Comparison of ENCODE assay signal across 19 cellular contexts in genomic region chr19:49059056-49059455, GRCh38. TPM values are rescaled to one million over a fixed set of nuclear protein-coding genes. Genes with fewer than 3 reads are reported as not detected.
DNase-seq lines count a peak whose midpoint lies in the region; ATAC-seq and TF ChIP-seq lines count a peak whose summit lies in the region.
"Had no signal": no experiment of that assay in that cellular context is flagged by ENCODE, and none has a peak within 500 bp of the region (broad histone marks: within the 10 kb centered on the region; RNA-seq: fewer than 3 reads in every experiment).

No MANE protein-coding gene starts in this region.

- no peaks in the 10 kb centered on the region for H3K36me3 Mint-ChIP-seq in endothelial cell (ENCODE audit: low read depth, unreplicated experiment)
- no peaks in the 10 kb centered on the region for H3K36me3 Mint-ChIP-seq in T-helper 2 cell treated with Interferon-gamma antibody and Interleukin-4, amounts not matched to agents 5 μg/mL and 100 μg/mL, for 36 hours (ENCODE audit: low read depth)
- H3K36me3 Mint-ChIP-seq: CD8-positive, alpha-beta memory T cell had no signal

- no peak overlapping the region for H3K27ac Mint-ChIP-seq in endothelial cell (ENCODE audit: unreplicated experiment)
- H3K27ac Mint-ChIP-seq in T-helper 2 cell treated with Interferon-gamma antibody and Interleukin-4, amounts not matched to agents 5 μg/mL and 100 μg/mL, for 36 hours: no peak overlapping the region
- H3K27ac Mint-ChIP-seq: CD8-positive, alpha-beta memory T cell had no signal

- peaks cover 19 to 33% (median 27%) of the 10 kb centered on the region in 10 experiments for H3K4me1 ChIP-seq in BLaER1 treated with 17β-estradiol and CSF1 and Interleukin-3, amounts not matched to agents 10 nM and 100 nM
- H3K4me1 ChIP-seq in osteoblast (ENCODE audit: insufficient read depth, low read length): peaks cover 10% of the 10 kb centered on the region

- peaks cover 23% of the 10 kb centered on the region for H3K27me3 Mint-ChIP-seq in endothelial cell (ENCODE audit: unreplicated experiment)
- peaks cover 68% of the 10 kb centered on the region for H3K27me3 Mint-ChIP-seq in T-helper 2 cell treated with Interferon-gamma antibody and Interleukin-4, amounts not matched to agents 5 μg/mL and 100 μg/mL, for 36 hours (ENCODE audit: low read depth)

- H3K4me2 ChIP-seq in BLaER1 treated with 17β-estradiol and CSF1 and Interleukin-3, amounts not matched to agents 10 nM and 100 nM: peak overlapping the region in 8 of 11 experiments; percentile 3 to 61 (median 34); a peak in 12 of 22 replicates
- no peak overlapping the region for H3K4me2 ChIP-seq in osteoblast (ENCODE audit: insufficient read depth, low read length)

- H3K27me3 ChIP-seq in BLaER1 treated with 17β-estradiol and CSF1 and Interleukin-3, amounts not matched to agents 10 nM and 100 nM: peaks cover 89 to 94% (median 92%) of the 10 kb centered on the region in 11 experiments
- H3K27me3 ChIP-seq in H7 (ENCODE audit: control insufficient read depth, insufficient read depth, low read length) (peaks cover 55% of the 10 kb centered on the region), osteoblast (ENCODE audit: insufficient read depth, low read length) (peaks cover 1% of the 10 kb centered on the region)

- H3K9ac ChIP-seq in BLaER1 treated with 17β-estradiol and CSF1 and Interleukin-3, amounts not matched to agents 10 nM and 100 nM: no peak overlapping the region

- ATAC-seq in GM21723 (IDR thresholded peaks at IDR 0.05; ENCODE audit: unreplicated experiment): no peak

- no peaks in the 10 kb centered on the region for H3K36me3 ChIP-seq in BLaER1 treated with 17β-estradiol and CSF1 and Interleukin-3, amounts not matched to agents 10 nM and 100 nM
- H3K36me3 ChIP-seq in H7 (replicated peaks; ENCODE audit: control insufficient read depth, insufficient read depth, low read length): no peaks in the 10 kb centered on the region
- no peaks in the 10 kb centered on the region for H3K36me3 ChIP-seq in osteoblast (ENCODE audit: insufficient read depth, low read length)
- H3K36me3 ChIP-seq: BE2C, HAP-1, MG63 had no signal

- peaks cover 0 to 32% (median 0%) of the 10 kb centered on the region in 11 experiments; a peak in 7 of 22 replicates for H4K20me1 ChIP-seq in BLaER1 treated with 17β-estradiol and CSF1 and Interleukin-3, amounts not matched to agents 10 nM and 100 nM
- peaks cover 3% of the 10 kb centered on the region for H4K20me1 ChIP-seq in osteoblast (ENCODE audit: insufficient read depth, low read length)

- no peaks in the 10 kb centered on the region for H3K9me3 ChIP-seq in BLaER1 treated with 17β-estradiol and CSF1 and Interleukin-3, amounts not matched to agents 10 nM and 100 nM (replicated peaks in 1 of 11)
- H3K9me3 ChIP-seq in osteoblast (ENCODE audit: low read depth, low read length): no peaks in the 10 kb centered on the region
- H3K9me3 ChIP-seq: BE2C, HAP-1, MG63 had no signal

- H3K4me1 Mint-ChIP-seq in endothelial cell (ENCODE audit: unreplicated experiment): peaks cover 8% of the 10 kb centered on the region
- peaks cover 16% of the 10 kb centered on the region for H3K4me1 Mint-ChIP-seq in T-helper 2 cell treated with Interferon-gamma antibody and Interleukin-4, amounts not matched to agents 5 μg/mL and 100 μg/mL, for 36 hours (ENCODE audit: low read depth)

- H3K4me3 ChIP-seq in BLaER1 treated with 17β-estradiol and CSF1 and Interleukin-3, amounts not matched to agents 10 nM and 100 nM: no peak overlapping the region
- no peak overlapping the region for H3K4me3 ChIP-seq in H7 (ENCODE audit: insufficient read depth, low read depth, low read length)
- H3K4me3 ChIP-seq in osteoblast (ENCODE audit: insufficient read depth, low read length): no peak overlapping the region
- H3K4me3 ChIP-seq: HAP-1, MG63 had no signal

- H2AFZ ChIP-seq in osteoblast (ENCODE audit: low read length): no peak overlapping the region

- H3K79me2 ChIP-seq in osteoblast (ENCODE audit: insufficient read depth, low read length): peaks cover 14% of the 10 kb centered on the region

- TF ChIP-seq CTCF in endothelial cell (IDR thresholded peaks at IDR 0.05; ENCODE audit: unreplicated experiment) (no peak), osteoblast (IDR thresholded peaks at IDR 0.05; ENCODE audit: extremely low read depth, low read depth, low read length) (no peak)

- H3K27ac ChIP-seq in BLaER1 treated with 17β-estradiol and CSF1 and Interleukin-3, amounts not matched to agents 10 nM and 100 nM: no peak overlapping the region
- no peak overlapping the region for H3K27ac ChIP-seq in osteoblast (ENCODE audit: low read depth, low read length)

- no peaks in the 10 kb centered on the region for H3K9me3 Mint-ChIP-seq in endothelial cell (ENCODE audit: unreplicated experiment)
- H3K9me3 Mint-ChIP-seq in T-helper 2 cell treated with Interferon-gamma antibody and Interleukin-4, amounts not matched to agents 5 μg/mL and 100 μg/mL, for 36 hours: no peaks in the 10 kb centered on the region

- H3K4me3 Mint-ChIP-seq in endothelial cell (ENCODE audit: unreplicated experiment): peak overlapping the region; percentile 10
- no peak overlapping the region for H3K4me3 Mint-ChIP-seq in T-helper 2 cell treated with Interferon-gamma antibody and Interleukin-4, amounts not matched to agents 5 μg/mL and 100 μg/mL, for 36 hours

- DNase-seq in H7 (peak; percentile 27), endothelial cell (ENCODE audit: low spot score) (no peak), osteoblast (ENCODE audit: insufficient read length, low spot score, missing footprints) (peak; percentile 25), activated gamma-delta T cell (lab: John Stamatoyannopoulos, UW) (no peak)
- DNase-seq in T-helper 2 cell treated with Interferon-gamma antibody and Interleukin-4, amounts not matched to agents 5 μg/mL and 100 μg/mL, for 36 hours (ENCODE audit: low spot score): no peak
- DNase-seq: CD8-positive, alpha-beta memory T cell; DMS79; Kasumi-1; NCI-H1048; NCI-H1436; NCI-H1930; NCI-H226; RPMI8226; SIG-M5 had no signal

RNA-seq across cellular contexts. Expression of gene CGB7, which starts 1.5 kb away (rescaled TPM):
- total RNA-seq in H7 (2014; rRNA removed; shearing (Covaris generic)): not detected in 2 replicates
- total RNA-seq in endothelial cell (ENCODE audit: unreplicated experiment) (not detected), osteoblast (under 0.01 and 0.29 TPM in 2 replicates)
- total RNA-seq: CD8-positive, alpha-beta memory T cell had no signal

RNA-seq across cellular contexts. Expression of gene NTF4, which starts 5.6 kb away (rescaled TPM):
- total RNA-seq in H7 (2014; rRNA removed; shearing (Covaris generic)): 0.81 and 1.2 TPM in 2 replicates
- total RNA-seq in endothelial cell (ENCODE audit: unreplicated experiment) (not detected), osteoblast (not detected in 2 replicates)
- total RNA-seq: CD8-positive, alpha-beta memory T cell had no signal

RNA-seq across cellular contexts. Expression of gene CGB8, which starts 10.1 kb away (rescaled TPM):
- total RNA-seq in H7 (2014; rRNA removed; shearing (Covaris generic)): not detected in 2 replicates
- not detected for total RNA-seq in endothelial cell (ENCODE audit: unreplicated experiment)
- total RNA-seq in osteoblast: 0.29 TPM in 1 of 2 replicates, not detected in the other
- total RNA-seq: CD8-positive, alpha-beta memory T cell had no signal

RNA-seq across cellular contexts. Expression of gene KCNA7, which starts 13.4 kb away (rescaled TPM):
- total RNA-seq in H7 (2014; rRNA removed; shearing (Covaris generic)): not detected in 2 replicates
- not detected for total RNA-seq in endothelial cell (ENCODE audit: unreplicated experiment)
- not detected in 2 replicates for total RNA-seq in osteoblast
- total RNA-seq: CD8-positive, alpha-beta memory T cell had no signal

RNA-seq across cellular contexts. Expression of gene CGB5, which starts 15.4 kb away (rescaled TPM):
- total RNA-seq in H7 (2014; rRNA removed; shearing (Covaris generic)): not detected in 2 replicates
- not detected for total RNA-seq in endothelial cell (ENCODE audit: unreplicated experiment)
- not detected in 2 replicates for total RNA-seq in osteoblast
- total RNA-seq: CD8-positive, alpha-beta memory T cell had no signal

Comparison
In these comparisons a context has a peak if more than half of its experiments do, and no peak if none do; other contexts are left out.
1. DNase-seq: peak in H7 (single experiment) and osteoblast (single experiment); none in endothelial cell (single experiment), T-helper 2 cell treated with Interferon-gamma antibody and Interleukin-4, amounts not matched to agents 5 μg/mL and 100 μg/mL, for 36 hours (single experiment) and activated gamma-delta T cell (single experiment).